Comparison of ENCODE assay signal across 15 cellular contexts in genomic region chr9:111985315-111985714, GRCh38.
DNase-seq lines count a peak whose midpoint lies in the region; ATAC-seq and TF ChIP-seq lines count a peak whose summit lies in the region.
"Had no signal": no experiment of that assay in that cellular context is flagged by ENCODE, and none has a peak within 500 bp of the region (broad histone marks: within the 10 kb centered on the region; RNA-seq: fewer than 3 reads in every experiment).

No MANE protein-coding gene starts in this region.

- no peak overlapping the region for H3K4me3 Mint-ChIP-seq in WTC11
- no peak overlapping the region for H3K4me3 Mint-ChIP-seq in activated naive CD4-positive, alpha-beta T cell treated with anti-CD3 and anti-CD28 coated beads for 36 hours

- H3K4me1 ChIP-seq in BLaER1 treated with 17β-estradiol and CSF1 and Interleukin-3, amounts not matched to agents 10 nM and 100 nM: peaks cover 15 to 42% (median 26%) of the 10 kb centered on the region in 10 experiments
- peaks cover 0 to 31% (median 5%) of the 10 kb centered on the region in 9 donors for H3K4me1 ChIP-seq in heart right ventricle

- no peak overlapping the region for H3K4me3 ChIP-seq in BLaER1 treated with 17β-estradiol and CSF1 and Interleukin-3, amounts not matched to agents 10 nM and 100 nM
- H3K4me3 ChIP-seq in heart right ventricle: no peak overlapping the region
- H3K4me3 ChIP-seq: heart left ventricle had no signal

- H3K27ac ChIP-seq in BLaER1 treated with 17β-estradiol and CSF1 and Interleukin-3, amounts not matched to agents 10 nM and 100 nM: no peak overlapping the region; a peak in 1 of 22 replicates
- peak overlapping the region in 2 of 10 donors; percentile 22 to 74 for H3K27ac ChIP-seq in heart right ventricle
- H3K27ac ChIP-seq: brain microvascular endothelial cell had no signal

- no peak overlapping the region for H3K9ac ChIP-seq in BLaER1 treated with 17β-estradiol and CSF1 and Interleukin-3, amounts not matched to agents 10 nM and 100 nM

- peak overlapping the region in 8 of 11 experiments; percentile 21 to 67 (median 46); a peak in 16 of 22 replicates for H3K4me2 ChIP-seq in BLaER1 treated with 17β-estradiol and CSF1 and Interleukin-3, amounts not matched to agents 10 nM and 100 nM

- peak overlapping the region; percentile 34; the same call in 1 of the 2 replicates for H3K27ac Mint-ChIP-seq in WTC11
- no peak overlapping the region for H3K27ac Mint-ChIP-seq in activated naive CD4-positive, alpha-beta T cell treated with anti-CD3 and anti-CD28 coated beads for 36 hours
- H3K27ac Mint-ChIP-seq: activated T-cell treated with anti-CD3 and anti-CD28 coated beads, Interleukin-2, amount 50 U/mL, for 72 hours had no signal

- no peaks in the 10 kb centered on the region for H3K9me3 Mint-ChIP-seq in WTC11
- no peaks in the 10 kb centered on the region for H3K9me3 Mint-ChIP-seq in activated naive CD4-positive, alpha-beta T cell treated with anti-CD3 and anti-CD28 coated beads for 36 hours
- H3K9me3 Mint-ChIP-seq: activated T-cell treated with anti-CD3 and anti-CD28 coated beads, Interleukin-2, amount 50 U/mL, for 72 hours had no signal

- intact Hi-C loops in heart right ventricle (cut with DNase I): no loop called here
- intact Hi-C loops in activated naive CD4-positive, alpha-beta T cell treated with anti-CD3 and anti-CD28 coated beads for 36 hours (cut with micrococcal nuclease): no loop called here

- no peaks in the 10 kb centered on the region for H3K36me3 ChIP-seq in BLaER1 treated with 17β-estradiol and CSF1 and Interleukin-3, amounts not matched to agents 10 nM and 100 nM
- H3K36me3 ChIP-seq in heart right ventricle: no peaks in the 10 kb centered on the region
- H3K36me3 ChIP-seq: brain microvascular endothelial cell, heart left ventricle had no signal

- no peaks in the 10 kb centered on the region for H3K36me3 Mint-ChIP-seq in WTC11
- H3K36me3 Mint-ChIP-seq in activated naive CD4-positive, alpha-beta T cell treated with anti-CD3 and anti-CD28 coated beads for 36 hours (ENCODE audit: low read depth): no peaks in the 10 kb centered on the region

- no peaks in the 10 kb centered on the region for H4K20me1 ChIP-seq in BLaER1 treated with 17β-estradiol and CSF1 and Interleukin-3, amounts not matched to agents 10 nM and 100 nM

- 95 to 96% methylated on average over 6 of the region's 6 CpGs for WGBS in heart right ventricle, 2 donors

- POLR2A ChIA-PET in WTC11 (lab: Charles Lee) (no interaction called here), GM10248 (lab: Yijun Ruan, JAX) (interaction anchor here (0.7 to 1.0 kb wide), 4 partner anchors 43 to 1989 kb away, joined by 3 to 7 read pairs (median 5); no protein-coding TSS in a partner anchor)

- no peaks in the 10 kb centered on the region for H3K4me1 Mint-ChIP-seq in WTC11
- peaks cover 29% of the 10 kb centered on the region for H3K4me1 Mint-ChIP-seq in activated naive CD4-positive, alpha-beta T cell treated with anti-CD3 and anti-CD28 coated beads for 36 hours (ENCODE audit: low read depth)

- no peaks in the 10 kb centered on the region for H3K27me3 ChIP-seq in BLaER1 treated with 17β-estradiol and CSF1 and Interleukin-3, amounts not matched to agents 10 nM and 100 nM
- no peaks in the 10 kb centered on the region for H3K27me3 ChIP-seq in heart right ventricle
- H3K27me3 ChIP-seq: brain microvascular endothelial cell, heart left ventricle had no signal

- DNase-seq in WTC11 (ENCODE audit: low spot score) (no peak), heart right ventricle (no peak), GM10248 (ENCODE audit: extremely low spot score) (no peak)
- no peak for DNase-seq in activated naive CD4-positive, alpha-beta T cell treated with anti-CD3 and anti-CD28 coated beads for 36 hours
- DNase-seq: ACHN; activated T-cell treated with anti-CD3 and anti-CD28 coated beads, Interleukin-2, amount 50 U/mL, for 72 hours; brain microvascular endothelial cell; DMS53; heart left ventricle; SIG-M5 had no signal

- H3K9me3 ChIP-seq in BLaER1 treated with 17β-estradiol and CSF1 and Interleukin-3, amounts not matched to agents 10 nM and 100 nM (replicated peaks in 1 of 11): peaks cover 0 to 6% (median under 1%) of the 10 kb centered on the region in 11 experiments; a peak in 9 of 22 replicates
- H3K9me3 ChIP-seq in heart right ventricle: peaks cover 0 to 3% (median 0%) of the 10 kb centered on the region in 11 donors

- ATAC-seq in GM19372 (IDR thresholded peaks at IDR 0.05; ENCODE audit: low read depth, unreplicated experiment) (peak; percentile 31), HG02973 (IDR thresholded peaks at IDR 0.05; ENCODE audit: unreplicated experiment) (peak; percentile 43), WTC11 (no peak), heart right ventricle (no peak), GM18868 (IDR thresholded peaks at IDR 0.05; ENCODE audit: unreplicated experiment) (no peak)
- ATAC-seq: activated T-cell treated with anti-CD3 and anti-CD28 coated beads, Interleukin-2, amount 50 U/mL, for 72 hours; HCT116 had no signal

- no peak for TF ChIP-seq CTCF in WTC11 (IDR thresholded peaks at IDR 0.05)
- no peak for TF ChIP-seq CTCF in heart right ventricle (IDR thresholded peaks at IDR 0.05)
- TF ChIP-seq CTCF in GM10248 (IDR thresholded peaks at IDR 0.05; ENCODE audit: control extremely low read depth, extremely low read depth, low read depth, missing control alignments): no peak

- no peaks in the 10 kb centered on the region for H3K27me3 Mint-ChIP-seq in WTC11 (ENCODE audit: low read depth)
- H3K27me3 Mint-ChIP-seq in activated naive CD4-positive, alpha-beta T cell treated with anti-CD3 and anti-CD28 coated beads for 36 hours (ENCODE audit: low read depth): no peaks in the 10 kb centered on the region

- CTCF ChIA-PET in WTC11 (lab: Charles Lee): no interaction called here
- CTCF ChIA-PET in activated naive CD4-positive, alpha-beta T cell treated with anti-CD3 and anti-CD28 coated beads for 36 hours (lab: Charles Lee): interaction anchor here (0.8 kb wide), 1 partner anchor 81 kb away, joined by 3 read pairs; no protein-coding TSS in a partner anchor
- CTCF ChIA-PET in GM10248 (lab: Yijun Ruan, JAX): interaction anchor here (0.7 to 3.1 kb wide), 8 partner anchors 8 to 91 kb away, joined by 3 to 14 read pairs (median 8); no protein-coding TSS in a partner anchor

TF ChIP-seq in WTC11, 78 proteins besides CTCF, POLR2A, EP300 and RAD21:
- no peak for TF ChIP-seq MXD4 (CRISPR knock-in tag; IDR thresholded peaks at IDR 0.05; ENCODE audit: borderline replicate concordance)
- TF ChIP-seq E2F5 (CRISPR knock-in tag; IDR thresholded peaks at IDR 0.05): no peak
- TF ChIP-seq ZNF263 (CRISPR knock-in tag; IDR thresholded peaks at IDR 0.05; ENCODE audit: low read depth): no peak
- TF ChIP-seq ZNF532 (CRISPR knock-in tag; IDR thresholded peaks at IDR 0.05; ENCODE audit: borderline replicate concordance): no peak
- no peak for TF ChIP-seq EMX1 (CRISPR knock-in tag; IDR thresholded peaks at IDR 0.05)
- no peak for TF ChIP-seq ZNF219 (CRISPR knock-in tag; IDR thresholded peaks at IDR 0.05; ENCODE audit: borderline replicate concordance)
- TF ChIP-seq ZNF423 (CRISPR knock-in tag; IDR thresholded peaks at IDR 0.05): no peak
- no peak for TF ChIP-seq CREB1 (CRISPR knock-in tag; IDR thresholded peaks at IDR 0.05)
- TF ChIP-seq E2F4 (CRISPR knock-in tag; IDR thresholded peaks at IDR 0.05; ENCODE audit: borderline replicate concordance, low read depth): no peak
- no peak for TF ChIP-seq KAT7 (CRISPR knock-in tag; IDR thresholded peaks at IDR 0.05; ENCODE audit: borderline replicate concordance)

Comparison
In these comparisons a context has a peak if more than half of its experiments do, and no peak if none do; other contexts are left out.
1. ATAC-seq: peak in GM19372 (single experiment) and HG02973 (single experiment); none in WTC11 (single experiment), heart right ventricle (0 of 8) and GM18868 (single experiment).